Comparison of ENCODE assay signal across 17 cellular contexts in genomic region chr1:39003787-39004186, GRCh38. TPM values are rescaled to one million over a fixed set of nuclear protein-coding genes. Genes with fewer than 3 reads are reported as not detected.
DNase-seq lines count a peak whose midpoint lies in the region; ATAC-seq and TF ChIP-seq lines count a peak whose summit lies in the region.
"Had no signal": no experiment of that assay in that cellular context is flagged by ENCODE, and none has a peak within 500 bp of the region (broad histone marks: within the 10 kb centered on the region; RNA-seq: fewer than 3 reads in every experiment).

No MANE protein-coding gene starts in this region.

- H3K4me2 ChIP-seq in mammary epithelial cell (ENCODE audit: insufficient read depth, low read depth, low read length) (no peak overlapping the region), GM23338 (no peak overlapping the region), smooth muscle cell (no peak overlapping the region)

- POLR2A ChIA-PET in MCF 10A (lab: Yijun Ruan, JAX), result interaction anchor here (0.6 to 3.5 kb wide), 6 partner anchors 11 to 23 kb away, joined by 3 to 20 read pairs (median 4); partner anchors contain the start of gene NDUFS5

- H3K4me1 Mint-ChIP-seq in MCF 10A (ENCODE audit: insufficient read depth, unreplicated experiment) (peaks cover 6% of the 10 kb centered on the region), GM23338 (peaks cover 73% of the 10 kb centered on the region)
- H3K4me1 Mint-ChIP-seq in activated naive CD8-positive, alpha-beta T cell treated with anti-CD3 and anti-CD28 coated beads for 36 hours, result peaks cover 33% of the 10 kb centered on the region
- H3K4me1 Mint-ChIP-seq: nephron progenitor cell had no signal

- H3K36me3 Mint-ChIP-seq in MCF 10A (ENCODE audit: insufficient read depth, unreplicated experiment) (peaks cover 95% of the 10 kb centered on the region), GM23338 (ENCODE audit: low read depth) (peaks cover 99% of the 10 kb centered on the region)
- peaks cover 53% of the 10 kb centered on the region for H3K36me3 Mint-ChIP-seq in activated naive CD8-positive, alpha-beta T cell treated with anti-CD3 and anti-CD28 coated beads for 36 hours

- BruUV-seq in MCF 10A (replicated peaks; lab: Mats Ljungman, UMichigan) (no TSS peak), mammary epithelial cell (replicated peaks; lab: Mats Ljungman, UMichigan) (no TSS peak)

- in situ Hi-C loops in mammary epithelial cell (cut with MboI; ENCODE audit: low sequenced_read_pairs in 2 of 2), result no loop called here

- H3F3A ChIP-seq in GM23338 (replicated peaks; ENCODE audit: low read depth) (peaks cover 34% of the 10 kb centered on the region), smooth muscle cell (ENCODE audit: low read depth) (peaks cover 25% of the 10 kb centered on the region)

- no peak for TF ChIP-seq CTCF in MCF 10A (IDR thresholded peaks at IDR 0.05; ENCODE audit: unreplicated experiment)
- no peak for TF ChIP-seq CTCF in mammary epithelial cell (conservative IDR thresholded peaks at IDR 0.05 in 1 of 2, IDR thresholded peaks at IDR 0.05 in 1 of 2; ENCODE audit: extremely low read depth in 1 of 2, insufficient read depth in 1 of 2, low read depth in 1 of 2, low read length in 2 of 2)
- no peak for TF ChIP-seq CTCF in GM23338 (conservative IDR thresholded peaks at IDR 0.05; ENCODE audit: low read depth in 2 of 2)
- TF ChIP-seq CTCF in smooth muscle cell (IDR thresholded peaks at IDR 0.05; ENCODE audit: borderline replicate concordance, insufficient read depth, poor library complexity, severe bottlenecking), result no peak
- no peak for TF ChIP-seq CTCF in BE2C (IDR thresholded peaks at IDR 0.05; ENCODE audit: low read depth, low read length)

- H3K27me3 ChIP-seq in mammary epithelial cell (ENCODE audit: insufficient read depth, low read length), result no peaks in the 10 kb centered on the region
- no peaks in the 10 kb centered on the region for H3K27me3 ChIP-seq in GM23338 (ENCODE audit: insufficient read depth)
- no peaks in the 10 kb centered on the region for H3K27me3 ChIP-seq in smooth muscle cell (ENCODE audit: low read depth)
- no peaks in the 10 kb centered on the region for H3K27me3 ChIP-seq in BE2C

- 87% methylated on average over 2 of the region's 2 CpGs for WGBS in mammary epithelial cell (ENCODE audit: low coverage, missing lambda C conversion rate)
- WGBS in smooth muscle cell (ENCODE audit: low lambda C conversion rate), result 76% methylated on average over 2 of the region's 2 CpGs

- H3K36me3 ChIP-seq in mammary epithelial cell (ENCODE audit: insufficient read depth, low read length), result peaks cover 57% of the 10 kb centered on the region
- peaks cover 64% of the 10 kb centered on the region for H3K36me3 ChIP-seq in GM23338 (ENCODE audit: insufficient read depth)
- peaks cover 29% of the 10 kb centered on the region for H3K36me3 ChIP-seq in smooth muscle cell (ENCODE audit: low read depth)
- H3K36me3 ChIP-seq in BE2C, result peaks cover 28% of the 10 kb centered on the region

- H3K27me3 Mint-ChIP-seq in MCF 10A (ENCODE audit: insufficient read depth, unreplicated experiment), result no peaks in the 10 kb centered on the region
- H3K27me3 Mint-ChIP-seq in GM23338 (ENCODE audit: insufficient read depth, low read depth, poor library complexity), result peaks cover 19% of the 10 kb centered on the region
- no peaks in the 10 kb centered on the region for H3K27me3 Mint-ChIP-seq in activated naive CD8-positive, alpha-beta T cell treated with anti-CD3 and anti-CD28 coated beads for 36 hours
- H3K27me3 Mint-ChIP-seq: B cell, brain, T-cell had no signal

- H3K27ac ChIP-seq in mammary epithelial cell (ENCODE audit: insufficient read depth, low read depth, low read length) (no peak overlapping the region), GM23338 (ENCODE audit: low read depth) (peak overlapping the region; percentile 90), smooth muscle cell (ENCODE audit: low read depth) (peak overlapping the region; percentile 33)

- H3K9me2 ChIP-seq in GM23338 (ENCODE audit: insufficient read depth), result no peaks in the 10 kb centered on the region

- H3K9ac ChIP-seq in mammary epithelial cell (ENCODE audit: insufficient read depth, low read length), result no peak overlapping the region
- H3K9ac ChIP-seq in smooth muscle cell (ENCODE audit: low read depth), result no peak overlapping the region

- H3K27ac Mint-ChIP-seq in MCF 10A (ENCODE audit: low read depth, unreplicated experiment) (peak overlapping the region; percentile 16), GM23338 (peak overlapping the region; percentile 82)
- H3K27ac Mint-ChIP-seq in activated naive CD8-positive, alpha-beta T cell treated with anti-CD3 and anti-CD28 coated beads for 36 hours, result peak overlapping the region; percentile 60
- H3K27ac Mint-ChIP-seq: B cell had no signal

- no peak for DNase-seq in MCF 10A (ENCODE audit: unreplicated experiment)
- no peak for DNase-seq in mammary epithelial cell
- DNase-seq in GM23338 (ENCODE audit: low spot score), result no peak
- no peak for DNase-seq in activated naive CD8-positive, alpha-beta T cell treated with anti-CD3 and anti-CD28 coated beads for 36 hours
- no peak for DNase-seq in smooth muscle cell (lab: John Stamatoyannopoulos, UW; ENCODE audit: unreplicated experiment)
- no peak for DNase-seq in Kasumi-1 (lab: John Stamatoyannopoulos, UW)
- DNase-seq in BE2C, result no peak
- DNase-seq: activated CD4-positive, alpha-beta T cell treated with anti-CD3 and anti-CD28 coated beads for 1 hour; MM.1S; NCI-H2107; NCI-H748 treated with DMSO at 0.1 percent for 48 hours; nephron progenitor cell; stimulated activated CD4-positive, alpha-beta T cell treated with anti-CD3 and anti-CD28 coated beads, Interleukin-4, amount 100 ng/mL, for 24 hours; T-cell had no signal

- H3K9me3 Mint-ChIP-seq in MCF 10A (ENCODE audit: unreplicated experiment) (no peaks in the 10 kb centered on the region), GM23338 (no peaks in the 10 kb centered on the region)
- H3K9me3 Mint-ChIP-seq in activated naive CD8-positive, alpha-beta T cell treated with anti-CD3 and anti-CD28 coated beads for 36 hours, result no peaks in the 10 kb centered on the region
- H3K9me3 Mint-ChIP-seq: brain, nephron progenitor cell, T-cell had no signal

- ATAC-seq in GM23338 (no peak), HG03520 (IDR thresholded peaks at IDR 0.05; ENCODE audit: unreplicated experiment) (no peak)
- ATAC-seq: T-cell had no signal

- intact Hi-C loops in MCF 10A (cut with micrococcal nuclease), result no loop called here
- intact Hi-C loops in mammary epithelial cell (cut with micrococcal nuclease), result no loop called here

- H3K4me3 ChIP-seq in mammary epithelial cell (replicated peaks in 1 of 3; ENCODE audit: insufficient read depth in 1 of 3, low read depth in 2 of 3, low read length in 3 of 3) (no peak overlapping the region), GM23338 (no peak overlapping the region), smooth muscle cell (no peak overlapping the region), BE2C (ENCODE audit: low read depth, low read length) (no peak overlapping the region)

- CTCF ChIA-PET in MCF 10A (lab: Yijun Ruan, JAX) (no interaction called here), mammary epithelial cell (lab: Charles Lee; ENCODE audit: low non-redundant PET) (no interaction called here)

- H4K20me1 ChIP-seq in mammary epithelial cell (ENCODE audit: insufficient read depth, low read length), result no peaks in the 10 kb centered on the region
- peaks cover 35% of the 10 kb centered on the region for H4K20me1 ChIP-seq in GM23338 (replicated peaks; ENCODE audit: insufficient read depth)
- peaks cover 68% of the 10 kb centered on the region for H4K20me1 ChIP-seq in smooth muscle cell (ENCODE audit: low read depth)

- H3K9me3 ChIP-seq in mammary epithelial cell (replicated peaks; ENCODE audit: insufficient read depth, low read length) (no peaks in the 10 kb centered on the region), smooth muscle cell (replicated peaks; ENCODE audit: low read depth) (no peaks in the 10 kb centered on the region), BE2C (no peaks in the 10 kb centered on the region)

- peaks cover 9% of the 10 kb centered on the region for H3K4me1 ChIP-seq in mammary epithelial cell (ENCODE audit: insufficient read depth, low read length)
- peaks cover 83% of the 10 kb centered on the region for H3K4me1 ChIP-seq in GM23338 (ENCODE audit: insufficient read depth)
- H3K4me1 ChIP-seq in smooth muscle cell (ENCODE audit: low read depth), result no peaks in the 10 kb centered on the region
- H3K4me1 ChIP-seq in BE2C, result no peaks in the 10 kb centered on the region

- H2AFZ ChIP-seq in mammary epithelial cell (ENCODE audit: low read depth, low read length), result no peak overlapping the region
- H2AFZ ChIP-seq in GM23338, result no peak overlapping the region
- H2AFZ ChIP-seq in smooth muscle cell (ENCODE audit: low read depth), result no peak overlapping the region

- no peak overlapping the region for H3K4me3 Mint-ChIP-seq in MCF 10A (ENCODE audit: unreplicated experiment)
- H3K4me3 Mint-ChIP-seq in GM23338, result no peak overlapping the region
- no peak overlapping the region for H3K4me3 Mint-ChIP-seq in activated naive CD8-positive, alpha-beta T cell treated with anti-CD3 and anti-CD28 coated beads for 36 hours
- H3K4me3 Mint-ChIP-seq: B cell, brain, nephron progenitor cell, T-cell had no signal

- dilution Hi-C loops in mammary epithelial cell (cut with HindIII; ENCODE audit: low sequenced_read_pairs), result loop anchor here (5.0 kb wide), 1 partner anchor 79 kb away; no protein-coding TSS in a partner anchor

- H3K79me2 ChIP-seq in mammary epithelial cell (ENCODE audit: insufficient read depth, low read length), result peaks cover 57% of the 10 kb centered on the region
- H3K79me2 ChIP-seq in GM23338 (replicated peaks; ENCODE audit: insufficient read depth), result peaks cover 39% of the 10 kb centered on the region
- peaks cover 21% of the 10 kb centered on the region for H3K79me2 ChIP-seq in smooth muscle cell (ENCODE audit: low read depth)

RNA-seq across cellular contexts. Expression of gene AKIRIN1, which starts 12.7 kb away (rescaled TPM):
- 59.0 and 63.7 TPM in 2 replicates for total RNA-seq in MCF 10A (2022)
- 10 to 100 TPM; 62.8 to 63.5 TPM for total RNA-seq in mammary epithelial cell
- polyA plus RNA-seq in mammary epithelial cell, result 41.2 TPM
- polyA minus RNA-seq in mammary epithelial cell, result 39.6 TPM
- 254 and 281 TPM in 2 replicates for total RNA-seq in GM23338 (2014; rRNA removed; shearing (Covaris generic))
- polyA plus RNA-seq in GM23338 (2016; fragmentation: Nextera tagmentation; extraction: Ambion mirVana), result 156 and 162 TPM in 2 replicates
- 10 to 100 TPM; 68.2 to 70.7 TPM for total RNA-seq in activated naive CD8-positive, alpha-beta T cell treated with anti-CD3 and anti-CD28 coated beads for 36 hours
- 64.5 and 78.3 TPM in 2 replicates for total RNA-seq in smooth muscle cell
- polyA plus RNA-seq in smooth muscle cell, result 68.6 and 70.4 TPM in 2 replicates
- polyA plus RNA-seq in BE2C (2012; ENCODE audit: insufficient read depth, insufficient read length, low read depth), result 28.7 TPM

RNA-seq across cellular contexts. Expression of gene NDUFS5, which starts 22.4 kb away (rescaled TPM):
- 224 and 233 TPM in 2 replicates for total RNA-seq in MCF 10A (2022)
- total RNA-seq in mammary epithelial cell, result 100 to 1,000 TPM; 204 to 259 TPM
- polyA plus RNA-seq in mammary epithelial cell, result 688 TPM
- 433 TPM for polyA minus RNA-seq in mammary epithelial cell
- 532 and 878 TPM in 2 replicates for total RNA-seq in GM23338 (2014; rRNA removed; shearing (Covaris generic))
- 2,534 and 2,723 TPM in 2 replicates for polyA plus RNA-seq in GM23338 (2016; fragmentation: Nextera tagmentation; extraction: Ambion mirVana)
- 100 to 1,000 TPM; 191 to 201 TPM for total RNA-seq in activated naive CD8-positive, alpha-beta T cell treated with anti-CD3 and anti-CD28 coated beads for 36 hours
- total RNA-seq in smooth muscle cell, result 708 and 831 TPM in 2 replicates
- polyA plus RNA-seq in smooth muscle cell, result 879 and 884 TPM in 2 replicates
- polyA plus RNA-seq in BE2C (2012; ENCODE audit: insufficient read depth, insufficient read length, low read depth), result 347 TPM

Comparison
In these comparisons a context has a peak if more than half of its experiments do, and no peak if none do; other contexts are left out.
1. H3K27ac Mint-ChIP-seq: peak in every context shown above with its lines; median percentile 82 in GM23338; 60 in activated naive CD8-positive, alpha-beta T cell treated with anti-CD3 and anti-CD28 coated beads for 36 hours; 16 in MCF 10A.